Comparison of ENCODE assay signal across 8 cellular contexts in the genomic region with DNA sequence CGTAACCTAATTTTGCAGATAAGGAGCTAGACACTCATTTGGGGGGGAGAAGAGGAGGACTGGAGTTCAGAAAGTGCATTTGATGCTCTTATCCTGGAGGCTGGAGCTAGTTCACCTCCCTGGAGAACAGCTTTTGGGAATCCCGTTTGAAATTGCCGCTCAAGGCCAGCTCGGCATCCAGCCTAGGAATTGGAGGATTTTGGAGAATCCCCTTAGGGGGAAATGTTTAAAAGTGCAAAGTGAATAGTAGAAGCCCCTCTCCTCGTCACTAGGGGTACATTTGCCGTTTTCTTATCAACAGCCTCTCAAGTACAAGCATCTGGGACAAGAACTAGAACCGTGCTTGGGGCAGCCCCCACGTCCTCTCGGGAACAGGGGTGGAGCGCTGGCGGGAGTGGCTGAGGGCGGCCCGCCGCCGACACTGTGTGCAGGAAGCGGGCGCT. TPM values are rescaled to one million over a fixed set of nuclear protein-coding genes. Genes with fewer than 3 reads are reported as not detected.
DNase-seq lines count a peak whose midpoint lies in the region; ATAC-seq and TF ChIP-seq lines count a peak whose summit lies in the region.

No MANE protein-coding gene starts in this region.

- H3K27me3 ChIP-seq in ascending aorta = no peaks in the 10 kb centered on the region

- peaks cover 0 to 22% of the 10 kb centered on the region in 2 donors for H3K4me1 ChIP-seq in ascending aorta

- peak; percentile 32 for ATAC-seq in HG02610 (IDR thresholded peaks at IDR 0.05; ENCODE audit: unreplicated experiment)
- ATAC-seq in HG03469 (IDR thresholded peaks at IDR 0.05; ENCODE audit: unreplicated experiment) = no peak

- H3K9me3 ChIP-seq in ascending aorta (no peaks in the 10 kb centered on the region), iPS-18c (ENCODE audit: control insufficient read depth, insufficient read depth, low read length) (no peaks in the 10 kb centered on the region)

- no peaks in the 10 kb centered on the region for H3K36me3 ChIP-seq in ascending aorta

- DNase-seq in NCI-H1092 treated with DMSO at 0.1 percent for 48 hours (lab: John Stamatoyannopoulos, UW) = peak; percentile 70
- DNase-seq in NCI-H1092 (lab: John Stamatoyannopoulos, UW) = no peak
- peak; percentile 33 for DNase-seq in NCI-H774 (lab: John Stamatoyannopoulos, UW)
- DNase-seq in ascending aorta (ENCODE audit: low spot score in 2 of 2) = peak; percentile 61 to 93
- DNase-seq in stimulated activated CD4-positive, alpha-beta T cell treated with anti-CD3 and anti-CD28 coated beads, Interleukin-15, amount 100 ng/mL, for 48 hours (ENCODE audit: low read depth in 2 of 2) = peak; percentile 33 to 40

- H3K27ac ChIP-seq in ascending aorta = peak overlapping the region; percentile 94 to 98

- TF ChIP-seq CTCF in ascending aorta (IDR thresholded peaks at IDR 0.05) = no peak

- H3K4me3 ChIP-seq in ascending aorta (peak overlapping the region; percentile 74 to 90), iPS-18c (ENCODE audit: insufficient read depth, low read depth, low read length) (peak overlapping the region; percentile 87)

- intact Hi-C loops in ascending aorta (cut with DNase I) = loop anchor here (2.0 to 10.0 kb wide), 2 partner anchors 174 to 412 kb away; a partner anchor contains a TSS

RNA-seq across cellular contexts. Expression of a gene that starts 1.3 kb away (rescaled TPM):
- total RNA-seq in ascending aorta = 32.1 TPM

RNA-seq across cellular contexts. Expression of a gene that starts 6.7 kb away (rescaled TPM):
- 25.3 TPM for total RNA-seq in ascending aorta
